Comparison of ENCODE assay signal across 3 cellular contexts in genomic region chr12:27655476-27655875, GRCh38. TPM values are rescaled to one million over a fixed set of nuclear protein-coding genes. Genes with fewer than 3 reads are reported as not detected.
"Had no signal": no experiment of that assay in that cellular context is flagged by ENCODE, and none has a peak within 500 bp of the region (broad histone marks: within the 10 kb centered on the region; RNA-seq: fewer than 3 reads in every experiment).

No MANE protein-coding gene starts in this region.

RNA-seq across cellular contexts. Expression of gene REP15, which starts 40.8 kb away (rescaled TPM):
- total RNA-seq: naive thymus-derived CD8-positive, alpha-beta T cell; tibial nerve had no signal
- polyA plus RNA-seq: immature natural killer cell; naive thymus-derived CD8-positive, alpha-beta T cell had no signal
